In the genomic region with DNA sequence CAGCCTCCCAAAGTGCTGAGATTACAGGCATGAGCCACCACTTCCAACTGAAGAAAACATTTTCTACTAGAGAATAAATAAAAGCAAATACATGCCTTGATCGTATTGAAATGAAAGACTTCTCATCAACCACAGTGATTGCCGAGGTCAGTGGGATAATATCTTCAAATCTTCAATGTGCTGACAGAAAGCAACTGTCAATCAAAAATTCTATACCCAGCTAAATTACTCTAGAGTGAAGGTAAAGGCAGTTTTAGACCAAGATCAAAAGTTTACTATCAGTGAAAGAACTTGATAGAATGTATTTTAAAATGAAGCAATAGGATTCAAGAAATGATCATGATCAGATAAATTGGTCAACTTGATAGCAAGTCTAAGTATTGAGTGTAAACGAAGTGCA, we compare ENCODE assay signal across 33 cellular contexts.
DNase-seq lines count a peak whose midpoint lies in the region; ATAC-seq, FAIRE-seq and TF ChIP-seq lines count a peak whose summit lies in the region.
"Had no signal": no experiment of that assay in that cellular context is flagged by ENCODE, and none has a peak within 500 bp of the region (broad histone marks: within the 10 kb centered on the region; RNA-seq: fewer than 3 reads in every experiment).

No MANE protein-coding gene starts in this region.

- H3K36me3 ChIP-seq in HepG2 (replicated peaks in 1 of 2; ENCODE audit: control insufficient read depth in 1 of 2, insufficient read depth in 2 of 2, low read length in 2 of 2) (no peaks in the 10 kb centered on the region), right lobe of liver (no peaks in the 10 kb centered on the region), K562 (ENCODE audit: control insufficient read depth, insufficient read depth, low read length) (no peaks in the 10 kb centered on the region), tibial artery (no peaks in the 10 kb centered on the region)
- H3K36me3 ChIP-seq: BE2C; BLaER1; BLaER1 treated with 17β-estradiol and CSF1 and Interleukin-3, amounts not matched to agents 10 nM and 100 nM had no signal

- no peak overlapping the region for H2AFZ ChIP-seq in HepG2 (ENCODE audit: low read length)
- H2AFZ ChIP-seq in K562 (ENCODE audit: low read depth, low read length), result no peak overlapping the region

- H3K9me1 ChIP-seq in K562 (ENCODE audit: control insufficient read depth, insufficient read depth, low read length), result no peaks in the 10 kb centered on the region

- H3K9ac ChIP-seq in HepG2 (ENCODE audit: insufficient read depth, low read depth, low read length) (no peak overlapping the region), K562 (ENCODE audit: insufficient read depth in 1 of 2, low read depth in 2 of 2, low read length in 2 of 2) (no peak overlapping the region)
- H3K9ac ChIP-seq: BLaER1; BLaER1 treated with 17β-estradiol and CSF1 and Interleukin-3, amounts not matched to agents 10 nM and 100 nM had no signal

- ATAC-seq in HepG2 (no peak), right lobe of liver (no peak), K562 (no peak)
- ATAC-seq: A549; CD8-positive, alpha-beta T cell had no signal

- H3K79me2 ChIP-seq in HepG2 (ENCODE audit: insufficient read depth, low read length), result no peaks in the 10 kb centered on the region
- no peaks in the 10 kb centered on the region for H3K79me2 ChIP-seq in K562 (ENCODE audit: control insufficient read depth, insufficient read depth, low read length)

- no peak overlapping the region for H3K4me3 ChIP-seq in HepG2 (replicated peaks in 1 of 3; ENCODE audit: insufficient read depth in 1 of 3, low read depth in 2 of 3, low read length in 3 of 3)
- no peak overlapping the region for H3K4me3 ChIP-seq in right lobe of liver
- H3K4me3 ChIP-seq in K562, result no peak overlapping the region
- H3K4me3 ChIP-seq in tibial artery, result no peak overlapping the region
- H3K4me3 ChIP-seq: A549; BLaER1; BLaER1 treated with 17β-estradiol and CSF1 and Interleukin-3, amounts not matched to agents 10 nM and 100 nM had no signal

- CTCF ChIA-PET in HepG2 (lab: Yijun Ruan, JAX; ENCODE audit: low intra/inter-chr PET ratio, low total read pairs), result no interaction called here
- CTCF ChIA-PET in HEK293T (lab: Yijun Ruan, JAX), result no interaction called here
- CTCF ChIA-PET in K562 (lab: Yijun Ruan, JAX; ENCODE audit: low intra/inter-chr PET ratio), result no interaction called here

- intact Hi-C loops in HepG2 (cut with micrococcal nuclease; ENCODE audit: unreplicated experiment), result no loop called here
- intact Hi-C loops in right lobe of liver (cut with DNase I), result no loop called here
- intact Hi-C loops in K562 (cut with micrococcal nuclease), result no loop called here
- intact Hi-C loops in tibial artery (cut with DNase I; ENCODE audit: low total_unique reads), result no loop called here

- TF ChIP-seq CTCF in HepG2 (CRISPR knock-in tag; IDR thresholded peaks at IDR 0.05) (no peak), right lobe of liver (IDR thresholded peaks at IDR 0.05) (no peak), K562 (IDR thresholded peaks at IDR 0.05 in 2 of 3, conservative IDR thresholded peaks at IDR 0.05 in 1 of 3; ENCODE audit: insufficient read depth in 2 of 3, low read depth in 1 of 3, low read length in 3 of 3) (no peak), tibial artery (IDR thresholded peaks at IDR 0.05) (no peak)

- FAIRE-seq in HepG2 (lab: Jason Lieb, UNC) (no peak), K562 (lab: Jason Lieb, UNC) (no peak)
- FAIRE-seq: A204.1, A549, D721Med had no signal

- DNase-seq in HepG2 (ENCODE audit: low spot score) (no peak), right lobe of liver (no peak), HEK293T (ENCODE audit: extremely low spot score) (no peak), K562 (ENCODE audit: extremely low read depth in 1 of 4, low spot score in 3 of 4) (no peak), tibial artery (no peak), ureter (ENCODE audit: low spot score) (no peak)
- DNase-seq: 8988T; ACHN; AML-193; BE2C; C1 segment of cervical spinal cord; Caco-2; Calu3; CD4-positive, alpha-beta memory T cell; CD4-positive, alpha-beta T cell; CD4-positive, CD25-positive, alpha-beta regulatory T cell; CD8-positive, alpha-beta memory T cell; CD8-positive, alpha-beta T cell; COR-L47; DMS 273 treated with DMSO at 0.1 percent for 48 hours; DMS153; DMS53; DMS79; DMS79 treated with DMSO at 0.1 percent for 48 hours; DND-41; EL had no signal

- H4K20me1 ChIP-seq in HepG2 (ENCODE audit: insufficient read depth, low read length) (no peaks in the 10 kb centered on the region), K562 (replicated peaks; ENCODE audit: control insufficient read depth, insufficient read depth, low read length) (no peaks in the 10 kb centered on the region)
- H4K20me1 ChIP-seq: BLaER1; BLaER1 treated with 17β-estradiol and CSF1 and Interleukin-3, amounts not matched to agents 10 nM and 100 nM had no signal

- no peak overlapping the region for H3K4me2 ChIP-seq in HepG2 (ENCODE audit: low read depth, low read length)
- no peak overlapping the region for H3K4me2 ChIP-seq in K562 (ENCODE audit: insufficient read depth, low read length)
- H3K4me2 ChIP-seq: A549; BLaER1; BLaER1 treated with 17β-estradiol and CSF1 and Interleukin-3, amounts not matched to agents 10 nM and 100 nM had no signal

- no peaks in the 10 kb centered on the region for H3K4me1 ChIP-seq in HepG2 (ENCODE audit: insufficient read depth, low read length)
- H3K4me1 ChIP-seq in right lobe of liver, result no peaks in the 10 kb centered on the region
- H3K4me1 ChIP-seq in K562 (replicated peaks in 1 of 2; ENCODE audit: control insufficient read depth in 2 of 2, insufficient read depth in 2 of 2, low read length in 2 of 2), result peaks cover 0 to 5% of the 10 kb centered on the region in 2 experiments; a peak in 3 of 5 replicates
- no peaks in the 10 kb centered on the region for H3K4me1 ChIP-seq in tibial artery
- H3K4me1 ChIP-seq: A549, BE2C, Caco-2 had no signal

- POLR2A ChIA-PET in HepG2 (lab: Yijun Ruan, JAX) (no interaction called here), HEK293T (lab: Yijun Ruan, JAX) (no interaction called here), K562 (lab: Yijun Ruan, JAX) (no interaction called here)

- peaks cover 15% of the 10 kb centered on the region for H3K9me3 ChIP-seq in HepG2 (ENCODE audit: low read length)
- H3K9me3 ChIP-seq in right lobe of liver, result no peaks in the 10 kb centered on the region
- H3K9me3 ChIP-seq in K562 (replicated peaks; ENCODE audit: control insufficient read depth, insufficient read depth, low read depth, low read length), result peaks cover 6% of the 10 kb centered on the region
- H3K9me3 ChIP-seq in tibial artery, result peaks cover 0 to 6% (median 2%) of the 10 kb centered on the region in 3 donors
- H3K9me3 ChIP-seq: A549, BE2C had no signal

- BruUV-seq in HepG2 (replicated peaks; lab: Mats Ljungman, UMichigan) (no TSS peak), K562 (replicated peaks; lab: Mats Ljungman, UMichigan) (no TSS peak)

- H3K27me3 ChIP-seq in HepG2 (ENCODE audit: control insufficient read depth in 1 of 2, insufficient read depth in 2 of 2, low read length in 2 of 2) (peaks cover 2 to 38% of the 10 kb centered on the region in 2 experiments; a peak in 4 of 5 replicates), right lobe of liver (no peaks in the 10 kb centered on the region), K562 (ENCODE audit: control insufficient read depth in 2 of 2, insufficient read depth in 2 of 2, low read length in 2 of 2) (peaks cover 0 to 15% of the 10 kb centered on the region in 2 experiments; a peak in 2 of 5 replicates), tibial artery (peaks cover 0 to 14% of the 10 kb centered on the region in 2 donors)
- H3K27me3 ChIP-seq: BE2C; BLaER1; BLaER1 treated with 17β-estradiol and CSF1 and Interleukin-3, amounts not matched to agents 10 nM and 100 nM had no signal

- no peak for TF ChIP-seq EP300 in HepG2 (IDR thresholded peaks at IDR 0.05; ENCODE audit: low read depth in 2 of 2, low read length in 2 of 2)
- no peak for TF ChIP-seq EP300 in HepG2 (CRISPR knock-in tag; IDR thresholded peaks at IDR 0.05; ENCODE audit: borderline replicate concordance)
- no peak for TF ChIP-seq EP300 in K562 (IDR thresholded peaks at IDR 0.05; ENCODE audit: low read length)

- TF ChIP-seq RAD21 in HepG2 (CRISPR knock-in tag; IDR thresholded peaks at IDR 0.05) (no peak), K562 (CRISPR knock-in tag; conservative IDR thresholded peaks at IDR 0.05 in 1 of 2, IDR thresholded peaks at IDR 0.05 in 1 of 2) (no peak)

- 17% methylated on average over 3 of the region's 3 CpGs for WGBS in HepG2 (ENCODE audit: low lambda C conversion rate)
- 54% methylated on average over 3 of the region's 3 CpGs for WGBS in right lobe of liver (ENCODE audit: insufficient coverage, low coverage, low lambda C conversion rate, missing lambda C conversion rate)
- WGBS in K562 (ENCODE audit: insufficient coverage, low coverage, missing lambda C conversion rate), result 2% methylated on average over 3 of the region's 3 CpGs

- in situ Hi-C loops in HepG2 (cut with HindIII; ENCODE audit: extremely low pct_ligation_motif_present, low pct_unique_long_range_greater_than_20kb), result no loop called here
- in situ Hi-C loops in K562 (cut with MboI), result no loop called here

- H3K27ac ChIP-seq in HepG2 (ENCODE audit: extremely low read length, insufficient read depth, low read length) (no peak overlapping the region), right lobe of liver (no peak overlapping the region), K562 (ENCODE audit: extremely low read depth, low read depth, low read length) (no peak overlapping the region), tibial artery (no peak overlapping the region)
- H3K27ac ChIP-seq: 22Rv1; A549; BLaER1; BLaER1 treated with 17β-estradiol and CSF1 and Interleukin-3, amounts not matched to agents 10 nM and 100 nM; C4-2B had no signal

- no peak for TF ChIP-seq POLR2A in HepG2 (IDR thresholded peaks at IDR 0.05; ENCODE audit: insufficient read depth in 1 of 2, low read depth in 2 of 2, low read length in 2 of 2)
- TF ChIP-seq POLR2A in right lobe of liver (IDR thresholded peaks at IDR 0.05), result no peak
- no peak for TF ChIP-seq POLR2A in K562 (conservative IDR thresholded peaks at IDR 0.05)

TF ChIP-seq in HepG2, 621 proteins besides CTCF, POLR2A, EP300 and RAD21:
- TF ChIP-seq RELA (CRISPR knock-in tag; IDR thresholded peaks at IDR 0.05) (no peak), NR3C1 (CRISPR knock-in tag; IDR thresholded peaks at IDR 0.05) (no peak), ZFP1 (CRISPR knock-in tag; IDR thresholded peaks at IDR 0.05) (peak; percentile 53; the same call in 1 of the 2 replicates), NRL (CRISPR knock-in tag; IDR thresholded peaks at IDR 0.05; ENCODE audit: borderline replicate concordance) (no peak)

TF ChIP-seq in HEK293T, 16 proteins besides CTCF, POLR2A, EP300 and RAD21 (continues in another document):
- TF ChIP-seq L3MBTL2 (conservative IDR thresholded peaks at IDR 0.05), result no peak

TF ChIP-seq in K562, 482 proteins besides CTCF, POLR2A, EP300 and RAD21 (continues in another document):
- TF ChIP-seq ZC3H11A (IDR thresholded peaks at IDR 0.05; ENCODE audit: low read depth, low read length) (no peak), SMAD4 (CRISPR knock-in tag; conservative IDR thresholded peaks at IDR 0.05) (no peak), MEIS2 (IDR thresholded peaks at IDR 0.05; ENCODE audit: partially characterized antibody) (peak; percentile 24), NR4A1 (CRISPR knock-in tag; IDR thresholded peaks at IDR 0.05) (no peak), NR4A1 (tag; IDR thresholded peaks at IDR 0.05) (no peak), FOXJ3 (CRISPR knock-in tag; IDR thresholded peaks at IDR 0.05) (no peak)
